Comparison of ENCODE assay signal across 9 cellular contexts in genomic region chr2:230643576-230644291, GRCh38.
DNase-seq lines count a peak whose midpoint lies in the region; ATAC-seq and TF ChIP-seq lines count a peak whose summit lies in the region.
"Had no signal": no experiment of that assay in that cellular context is flagged by ENCODE, and none has a peak within 500 bp of the region (broad histone marks: within the 10 kb centered on the region; RNA-seq: fewer than 3 reads in every experiment).

No MANE protein-coding gene starts in this region.

- no peak overlapping the region for H3K4me3 ChIP-seq in right cardiac atrium (ENCODE audit: low read length)

- peak overlapping the region in 1 of 2 donors; percentile 25 for H3K4me3 Mint-ChIP-seq in stimulated activated naive B cell treated with anti-CD40 and anti-IgM and Interleukin-4, amounts not matched to agents 10 μg/mL and 1 μg/mL and 100 μg/mL, for 72 hours

- no peaks in the 10 kb centered on the region for H3K27me3 Mint-ChIP-seq in stimulated activated naive B cell treated with anti-CD40 and anti-IgM and Interleukin-4, amounts not matched to agents 10 μg/mL and 1 μg/mL and 100 μg/mL, for 72 hours

- WGBS in right cardiac atrium: 50% methylated on average over 9 of the region's 9 CpGs

- H3K36me3 Mint-ChIP-seq in stimulated activated naive B cell treated with anti-CD40 and anti-IgM and Interleukin-4, amounts not matched to agents 10 μg/mL and 1 μg/mL and 100 μg/mL, for 72 hours: no peaks in the 10 kb centered on the region

- no peaks in the 10 kb centered on the region for H3K9me3 Mint-ChIP-seq in stimulated activated naive B cell treated with anti-CD40 and anti-IgM and Interleukin-4, amounts not matched to agents 10 μg/mL and 1 μg/mL and 100 μg/mL, for 72 hours

- H3K9me3 ChIP-seq in right cardiac atrium (ENCODE audit: control insufficient read depth, low read length): no peaks in the 10 kb centered on the region

- DNase-seq in activated CD4-positive, alpha-beta T cell treated with anti-CD3 and anti-CD28 coated beads, Interleukin-2, amount 50 U/mL, for 4 hours: peak; percentile 57 to 66
- DNase-seq in right cardiac atrium (peak in 2 of 3 donors; percentile 45 to 76), NCI-H2196 (lab: John Stamatoyannopoulos, UW; ENCODE audit: unreplicated experiment) (no peak), DMS114 treated with DMSO at 0.1 percent for 48 hours (lab: John Stamatoyannopoulos, UW; ENCODE audit: unreplicated experiment) (no peak), AG08396 (ENCODE audit: low spot score) (no peak)
- DNase-seq in stimulated activated naive B cell treated with anti-CD40 and anti-IgM and Interleukin-4, amounts not matched to agents 10 μg/mL and 1 μg/mL and 100 μg/mL, for 72 hours: no peak

- intact Hi-C loops in right cardiac atrium (cut with DNase I): no loop called here

- peak overlapping the region; percentile 72 for H3K27ac Mint-ChIP-seq in stimulated activated naive B cell treated with anti-CD40 and anti-IgM and Interleukin-4, amounts not matched to agents 10 μg/mL and 1 μg/mL and 100 μg/mL, for 72 hours

- ATAC-seq in HG03342 (IDR thresholded peaks at IDR 0.05; ENCODE audit: unreplicated experiment) (peak; percentile 76), right cardiac atrium (peak; percentile 69 to 76)
- peak; percentile 80 to 83 for ATAC-seq in stimulated activated naive B cell treated with anti-CD40 and anti-IgM and Interleukin-4, amounts not matched to agents 10 μg/mL and 1 μg/mL and 100 μg/mL, for 72 hours (replicated peaks)

- no peaks in the 10 kb centered on the region for H3K4me1 ChIP-seq in right cardiac atrium (ENCODE audit: control insufficient read depth, insufficient read depth, low read length)

- no peaks in the 10 kb centered on the region for H3K27me3 ChIP-seq in right cardiac atrium (ENCODE audit: control insufficient read depth, insufficient read depth)

- H3K4me1 Mint-ChIP-seq in stimulated activated naive B cell treated with anti-CD40 and anti-IgM and Interleukin-4, amounts not matched to agents 10 μg/mL and 1 μg/mL and 100 μg/mL, for 72 hours: peaks cover 10 to 25% of the 10 kb centered on the region in 2 donors

- no peak overlapping the region for H3K27ac ChIP-seq in right cardiac atrium (ENCODE audit: low read length)
- H3K27ac ChIP-seq: epithelial cell of prostate had no signal

- TF ChIP-seq POLR2A in GM19099 (IDR thresholded peaks at IDR 0.05; ENCODE audit: extremely low read depth, insufficient read length, low read depth): peak; percentile 30

Comparison
In these comparisons a context has a peak if more than half of its experiments do, and no peak if none do; other contexts are left out.
1. DNase-seq: peak in activated CD4-positive, alpha-beta T cell treated with anti-CD3 and anti-CD28 coated beads, Interleukin-2, amount 50 U/mL, for 4 hours (2 of 2) and right cardiac atrium (2 of 3); none in stimulated activated naive B cell treated with anti-CD40 and anti-IgM and Interleukin-4, amounts not matched to agents 10 μg/mL and 1 μg/mL and 100 μg/mL, for 72 hours (single experiment), NCI-H2196 (single experiment), DMS114 treated with DMSO at 0.1 percent for 48 hours (single experiment) and AG08396 (single experiment).
2. Peak in every context shown above with its lines, with median percentiles within 50 percentile points of each other: ATAC-seq.